8 cellular contexts compared by ENCODE assay signal in the genomic region with DNA sequence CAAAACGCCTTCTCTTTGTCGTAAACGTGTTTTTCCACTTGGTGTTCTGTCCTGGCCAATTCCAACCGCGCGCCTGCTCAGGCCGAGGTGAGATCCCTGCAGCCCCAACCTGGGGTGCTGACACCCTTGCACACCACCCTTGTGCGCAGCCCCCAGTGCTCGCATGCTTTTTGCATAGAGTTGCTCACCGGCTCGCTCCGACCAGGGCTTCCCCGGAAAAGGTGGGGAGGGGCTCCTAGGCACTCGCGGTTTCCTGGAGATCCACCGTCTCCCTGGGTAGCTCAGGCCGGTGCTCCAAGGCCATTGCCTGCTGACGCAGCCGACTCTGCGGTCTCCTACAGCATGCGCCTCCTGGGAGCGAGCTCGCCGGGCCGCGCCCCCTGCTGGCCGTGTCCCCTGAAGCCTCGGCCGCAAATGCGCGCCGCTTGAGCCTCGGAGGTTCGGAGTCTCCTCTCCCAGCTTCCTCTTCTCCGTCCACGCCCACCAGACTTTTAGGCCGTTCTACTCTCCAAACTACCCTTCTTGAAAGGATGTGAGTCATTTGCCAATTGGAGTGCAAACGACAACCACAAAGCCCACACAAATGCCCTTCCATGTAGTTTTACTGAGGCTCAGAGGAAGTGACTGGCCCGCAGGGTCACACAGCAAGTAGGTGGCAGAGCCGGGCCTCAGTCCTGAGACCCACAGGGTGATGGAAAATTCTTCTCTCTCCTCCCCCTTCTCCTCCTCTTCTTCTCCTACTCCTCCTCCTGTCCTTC. TPM values are rescaled to one million over a fixed set of nuclear protein-coding genes. Genes with fewer than 3 reads are reported as not detected.
DNase-seq lines count a peak whose midpoint lies in the region; ATAC-seq, FAIRE-seq and TF ChIP-seq lines count a peak whose summit lies in the region.

No MANE protein-coding gene starts in this region.

- peaks cover 33% of the 10 kb centered on the region for H3K4me1 Mint-ChIP-seq in activated naive CD4-positive, alpha-beta T cell treated with anti-CD3 and anti-CD28 coated beads, Interleukin-2, amount 50 U/mL, for 24 hours
- peaks cover 9% of the 10 kb centered on the region for H3K4me1 Mint-ChIP-seq in glutamatergic neuron (ENCODE audit: low read depth, unreplicated experiment)

- peak overlapping the region; percentile 47 for H3K9ac ChIP-seq in SK-N-MC (ENCODE audit: insufficient read length)

- no peaks in the 10 kb centered on the region for H3K27me3 ChIP-seq in testis

- peak; percentile 98 for TF ChIP-seq CTCF in LNCaP clone FGC (IDR thresholded peaks at IDR 0.05; ENCODE audit: control insufficient read depth, extremely low read depth, insufficient read depth)
- peak; percentile 96 for TF ChIP-seq CTCF in glutamatergic neuron (IDR thresholded peaks at IDR 0.05; ENCODE audit: partially characterized antibody, unreplicated experiment)
- TF ChIP-seq CTCF in omental fat pad (IDR thresholded peaks at IDR 0.05), result peak in 2 of 3 donors; percentile 3 to 90
- peak; percentile 78 to 91 (median 89) for TF ChIP-seq CTCF in testis (IDR thresholded peaks at IDR 0.05)

- no peaks in the 10 kb centered on the region for H3K9me3 Mint-ChIP-seq in activated naive CD4-positive, alpha-beta T cell treated with anti-CD3 and anti-CD28 coated beads, Interleukin-2, amount 50 U/mL, for 24 hours
- peaks cover 5% of the 10 kb centered on the region for H3K9me3 Mint-ChIP-seq in glutamatergic neuron (ENCODE audit: unreplicated experiment)

- H3K4me3 ChIP-seq in LNCaP clone FGC (ENCODE audit: low read depth, low read length) (peak overlapping the region; percentile 40), SK-N-MC (peak overlapping the region; percentile 75), testis (peak overlapping the region; percentile 40 to 45)

- H3K36me3 ChIP-seq in SK-N-MC (ENCODE audit: insufficient read depth, low read length) (no peaks in the 10 kb centered on the region), testis (ENCODE audit: low read depth, missing control alignments) (no peaks in the 10 kb centered on the region)

- H3K27ac Mint-ChIP-seq in activated naive CD4-positive, alpha-beta T cell treated with anti-CD3 and anti-CD28 coated beads, Interleukin-2, amount 50 U/mL, for 24 hours, result peak overlapping the region; percentile 69
- no peak overlapping the region for H3K27ac Mint-ChIP-seq in glutamatergic neuron (ENCODE audit: unreplicated experiment)

- H3K4me3 Mint-ChIP-seq in activated naive CD4-positive, alpha-beta T cell treated with anti-CD3 and anti-CD28 coated beads, Interleukin-2, amount 50 U/mL, for 24 hours, result peak overlapping the region; percentile 51
- peak overlapping the region; percentile 84 for H3K4me3 Mint-ChIP-seq in glutamatergic neuron (ENCODE audit: unreplicated experiment)

- H3K4me1 ChIP-seq in testis, result peaks cover 9% of the 10 kb centered on the region

- TF ChIP-seq POLR2A in H54 (IDR thresholded peaks at IDR 0.05; ENCODE audit: low read depth, low read length) (no peak), testis (IDR thresholded peaks at IDR 0.05) (no peak)

- WGBS in testis, 2 donors, result 2 to 3% methylated on average over 24 to 31 of the region's 40 CpGs

- peak; percentile 97 for ATAC-seq in omental fat pad (ENCODE audit: low FRiP score)

- DNase-seq in GDM1 (lab: John Stamatoyannopoulos, UW), result peak; percentile 96
- peak; percentile 72 for DNase-seq in H54 (ENCODE audit: insufficient read length, low spot score)
- DNase-seq in LNCaP clone FGC (ENCODE audit: low read depth), result peak; percentile 47
- DNase-seq in SK-N-MC (ENCODE audit: low read depth, low spot score), result no peak
- DNase-seq in glutamatergic neuron, result peak; percentile 93
- peak; percentile 63 for DNase-seq in omental fat pad (ENCODE audit: low spot score)
- DNase-seq in testis, result peak; percentile 93

- H3K27ac ChIP-seq in SK-N-MC (no peak overlapping the region), testis (peak overlapping the region; percentile 49 to 79)

- H3K9me3 ChIP-seq in SK-N-MC (ENCODE audit: low read depth, low read length), result no peaks in the 10 kb centered on the region
- H3K9me3 ChIP-seq in testis, result no peaks in the 10 kb centered on the region

- no peaks in the 10 kb centered on the region for H3K36me3 Mint-ChIP-seq in activated naive CD4-positive, alpha-beta T cell treated with anti-CD3 and anti-CD28 coated beads, Interleukin-2, amount 50 U/mL, for 24 hours
- no peaks in the 10 kb centered on the region for H3K36me3 Mint-ChIP-seq in glutamatergic neuron (ENCODE audit: unreplicated experiment)

- intact Hi-C loops in testis (cut with DNase I; ENCODE audit: low total_unique reads), result no loop called here

- H3K27me3 Mint-ChIP-seq in activated naive CD4-positive, alpha-beta T cell treated with anti-CD3 and anti-CD28 coated beads, Interleukin-2, amount 50 U/mL, for 24 hours, result no peaks in the 10 kb centered on the region
- H3K27me3 Mint-ChIP-seq in glutamatergic neuron (ENCODE audit: unreplicated experiment), result peaks cover 1% of the 10 kb centered on the region

- peak; percentile 89 for FAIRE-seq in H54 (lab: Jason Lieb, UNC)

RNA-seq across cellular contexts. Expression of gene PDP2, which starts 7.2 kb away (rescaled TPM):
- total RNA-seq in glutamatergic neuron (ENCODE audit: unreplicated experiment) (18.3 TPM), omental fat pad (10 to 100 TPM; 17.9 to 48.2 (median 20.5) TPM), testis (10 to 100 TPM; 22.9 to 23.9 TPM)
- polyA plus RNA-seq in testis (ENCODE audit: insufficient read depth, low read depth, low replicate concordance), result 14.0 TPM

RNA-seq across cellular contexts. Expression of gene CA7, which starts 28.9 kb away (rescaled TPM):
- 0.64 TPM for total RNA-seq in glutamatergic neuron (ENCODE audit: unreplicated experiment)
- not detected for total RNA-seq in omental fat pad
- 1 to 10 TPM; 1.4 to 1.9 TPM for total RNA-seq in testis
- 1.2 TPM for polyA plus RNA-seq in testis (ENCODE audit: insufficient read depth, low read depth, low replicate concordance)

RNA-seq across cellular contexts. Expression of gene NAE1, which starts 42.3 kb away (rescaled TPM):
- total RNA-seq in glutamatergic neuron (ENCODE audit: unreplicated experiment), result 125 TPM
- 10 to 100 TPM; 29.7 to 36.4 (median 35.3) TPM for total RNA-seq in omental fat pad
- 10 to 100 TPM; 72.7 to 72.8 TPM for total RNA-seq in testis
- polyA plus RNA-seq in testis (ENCODE audit: insufficient read depth, low read depth, low replicate concordance), result 53.7 TPM

RNA-seq across cellular contexts. Expression of gene CDH16, which starts 45.6 kb away (rescaled TPM):
- total RNA-seq in glutamatergic neuron (ENCODE audit: unreplicated experiment) (not detected), omental fat pad (not detected), testis (under 1 TPM; 0.31 to 0.39 TPM)
- polyA plus RNA-seq in testis (ENCODE audit: insufficient read depth, low read depth, low replicate concordance), result 2.7 TPM

RNA-seq across cellular contexts. Expression of gene RRAD, which starts 52.2 kb away (rescaled TPM):
- total RNA-seq in glutamatergic neuron (ENCODE audit: unreplicated experiment) (1.1 TPM), omental fat pad (10 to 100 TPM in 3 of 4 donors, 1 to 10 TPM in 1; 3.8 to 21.0 (median 11.9) TPM), testis (10 to 100 TPM; 12.4 to 19.4 TPM)
- 9.1 TPM for polyA plus RNA-seq in testis (ENCODE audit: insufficient read depth, low read depth, low replicate concordance)

Comparison
In these comparisons a context has a peak if more than half of its experiments do, and no peak if none do; other contexts are left out.
1. CTCF ChIP-seq: peak in every context shown above with its lines; median percentile 98 in LNCaP clone FGC; 96 in glutamatergic neuron; 89 in testis; 46 in omental fat pad.